Comparison of ENCODE assay signal across 10 cellular contexts in genomic region chr11:128796275-128796674, GRCh38.
DNase-seq lines count a peak whose midpoint lies in the region; ATAC-seq and TF ChIP-seq lines count a peak whose summit lies in the region.
"Had no signal": no experiment of that assay in that cellular context is flagged by ENCODE, and none has a peak within 500 bp of the region (broad histone marks: within the 10 kb centered on the region; RNA-seq: fewer than 3 reads in every experiment).

No MANE protein-coding gene starts in this region.

- H3K4me3 Mint-ChIP-seq in CD4-positive, alpha-beta memory T cell = peak overlapping the region in 1 of 8 donors; percentile 29
- H3K4me3 Mint-ChIP-seq in activated T-helper 17 cell treated with anti-CD3 and anti-CD28 coated beads, Interleukin-2, amount 50 U/mL, for 72 hours = no peak overlapping the region

- H3K36me3 ChIP-seq in CD4-positive, alpha-beta memory T cell (ENCODE audit: insufficient read depth, low read length) = peaks cover 53% of the 10 kb centered on the region
- H3K36me3 ChIP-seq in body of pancreas (replicated peaks in 1 of 2; ENCODE audit: insufficient read depth in 1 of 2, low read depth in 2 of 2) = no peaks in the 10 kb centered on the region
- H3K36me3 ChIP-seq: colonic mucosa had no signal

- POLR2A ChIA-PET in CD4-positive, alpha-beta memory T cell (lab: Charles Lee; ENCODE audit: partially characterized antibody) = interaction anchor here (1.6 kb wide), 1 partner anchor 28 kb away, joined by 4 read pairs; no protein-coding TSS in a partner anchor

- H3K27me3 Mint-ChIP-seq in CD4-positive, alpha-beta memory T cell = no peaks in the 10 kb centered on the region
- no peaks in the 10 kb centered on the region for H3K27me3 Mint-ChIP-seq in activated T-helper 17 cell treated with anti-CD3 and anti-CD28 coated beads, Interleukin-2, amount 50 U/mL, for 72 hours

- peaks cover 15 to 60% (median 42%) of the 10 kb centered on the region in 4 donors for H3K4me1 Mint-ChIP-seq in CD4-positive, alpha-beta memory T cell
- H3K4me1 Mint-ChIP-seq in activated T-helper 17 cell treated with anti-CD3 and anti-CD28 coated beads, Interleukin-2, amount 50 U/mL, for 72 hours = peaks cover 16% of the 10 kb centered on the region

- no peak overlapping the region for H3K27ac ChIP-seq in CD4-positive, alpha-beta memory T cell (ENCODE audit: low read depth, low read length)
- no peak overlapping the region for H3K27ac ChIP-seq in body of pancreas
- H3K27ac ChIP-seq: colonic mucosa had no signal

- DNase-seq in CD4-positive, alpha-beta memory T cell = no peak
- DNase-seq in GM19240 (ENCODE audit: insufficient read length, low spot score) (peak; percentile 51), body of pancreas (no peak), T-helper 2 cell (no peak), Right ventricle myocardium superior (no peak)
- DNase-seq in activated CD4-positive, alpha-beta T cell treated with anti-CD3 and anti-CD28 coated beads for 4 hours = no peak
- DNase-seq: colonic mucosa, left ventricle myocardium superior had no signal

- H3K4me3 ChIP-seq in CD4-positive, alpha-beta memory T cell (ENCODE audit: low read length in 2 of 2) = no peak overlapping the region
- no peak overlapping the region for H3K4me3 ChIP-seq in body of pancreas
- H3K4me3 ChIP-seq: colonic mucosa had no signal

- H3K9me3 ChIP-seq in CD4-positive, alpha-beta memory T cell (ENCODE audit: control insufficient read depth in 1 of 2, low read length in 2 of 2) = no peaks in the 10 kb centered on the region
- no peaks in the 10 kb centered on the region for H3K9me3 ChIP-seq in body of pancreas
- H3K9me3 ChIP-seq: colonic mucosa had no signal

- peaks cover 10% of the 10 kb centered on the region for H3K4me1 ChIP-seq in CD4-positive, alpha-beta memory T cell (ENCODE audit: insufficient read depth, low read length)
- no peaks in the 10 kb centered on the region for H3K4me1 ChIP-seq in body of pancreas
- H3K4me1 ChIP-seq: colonic mucosa had no signal

- CTCF ChIA-PET in CD4-positive, alpha-beta memory T cell (lab: Charles Lee; ENCODE audit: partially characterized antibody) = interaction anchor here (1.1 to 1.3 kb wide), 3 partner anchors 32 to 62 kb away, joined by 3 to 6 read pairs (median 3); no protein-coding TSS in a partner anchor

- no peak for TF ChIP-seq CTCF in body of pancreas (IDR thresholded peaks at IDR 0.05)

- H3K9me3 Mint-ChIP-seq in CD4-positive, alpha-beta memory T cell = no peaks in the 10 kb centered on the region
- no peaks in the 10 kb centered on the region for H3K9me3 Mint-ChIP-seq in activated T-helper 17 cell treated with anti-CD3 and anti-CD28 coated beads, Interleukin-2, amount 50 U/mL, for 72 hours

- WGBS in body of pancreas, 2 donors = 92 to 93% methylated on average over 2 of the region's 2 CpGs

- no peaks in the 10 kb centered on the region for H3K27me3 ChIP-seq in CD4-positive, alpha-beta memory T cell (ENCODE audit: insufficient read depth, low read length)
- no peaks in the 10 kb centered on the region for H3K27me3 ChIP-seq in body of pancreas
- H3K27me3 ChIP-seq: colonic mucosa had no signal

- H3K27ac Mint-ChIP-seq in CD4-positive, alpha-beta memory T cell = peak overlapping the region; percentile 30 to 77 (median 52)
- H3K27ac Mint-ChIP-seq in activated T-helper 17 cell treated with anti-CD3 and anti-CD28 coated beads, Interleukin-2, amount 50 U/mL, for 72 hours = peak overlapping the region; percentile 18

- no peak for TF ChIP-seq POLR2A in body of pancreas (IDR thresholded peaks at IDR 0.05)

- H3K36me3 Mint-ChIP-seq in CD4-positive, alpha-beta memory T cell = peaks cover 58 to 92% of the 10 kb centered on the region in 2 donors
- peaks cover 64% of the 10 kb centered on the region for H3K36me3 Mint-ChIP-seq in activated T-helper 17 cell treated with anti-CD3 and anti-CD28 coated beads, Interleukin-2, amount 50 U/mL, for 72 hours (ENCODE audit: low read depth)

- ATAC-seq in HG02973 (IDR thresholded peaks at IDR 0.05; ENCODE audit: unreplicated experiment) (peak; percentile 98), body of pancreas (no peak), Right ventricle myocardium superior (ENCODE audit: poor library complexity) (no peak)
- peak; percentile 68 for ATAC-seq in activated T-helper 17 cell treated with anti-CD3 and anti-CD28 coated beads, Interleukin-2, amount 50 U/mL, for 72 hours (replicated peaks)
- ATAC-seq: left ventricle myocardium superior had no signal

- intact Hi-C loops in CD4-positive, alpha-beta memory T cell (cut with micrococcal nuclease) = no loop called here
- intact Hi-C loops in body of pancreas (cut with DNase I) (no loop called here), Right ventricle myocardium superior (cut with DNase I) (no loop called here)

Comparison
In these comparisons a context has a peak if more than half of its experiments do, and no peak if none do; other contexts are left out.
1. ATAC-seq: peak in HG02973 (single experiment) and activated T-helper 17 cell treated with anti-CD3 and anti-CD28 coated beads, Interleukin-2, amount 50 U/mL, for 72 hours (single experiment); none in body of pancreas (single experiment) and Right ventricle myocardium superior (single experiment).